In genomic region chr11:117470576-117470975, GRCh38 we compare ENCODE assay signal across 6 cellular contexts.
"Had no signal": no experiment of that assay in that cellular context is flagged by ENCODE, and none has a peak within 500 bp of the region (broad histone marks: within the 10 kb centered on the region; RNA-seq: fewer than 3 reads in every experiment).

No MANE protein-coding gene starts in this region.

- H3K4me2 ChIP-seq: KMS-11 had no signal

- DNase-seq: IMR-90, KBM-7, KG1 had no signal

- FAIRE-seq: HTR-8/SVneo had no signal

- H3K9ac ChIP-seq: KMS-11 had no signal

- H3K27ac ChIP-seq: HL-60, KMS-11 had no signal
